In genomic region chr1:15755021-15755642, GRCh38 we compare ENCODE assay signal across 18 cellular contexts. TPM values are rescaled to one million over a fixed set of nuclear protein-coding genes. Genes with fewer than 3 reads are reported as not detected.
DNase-seq lines count a peak whose midpoint lies in the region; ATAC-seq, FAIRE-seq and TF ChIP-seq lines count a peak whose summit lies in the region.
"Had no signal": no experiment of that assay in that cellular context is flagged by ENCODE, and none has a peak within 500 bp of the region (broad histone marks: within the 10 kb centered on the region; RNA-seq: fewer than 3 reads in every experiment).

No MANE protein-coding gene starts in this region.

- POLR2A ChIA-PET in HCT116 (lab: Charles Lee): interaction anchor here (0.6 kb wide), 1 partner anchor 219 kb away, joined by 4 read pairs; no protein-coding TSS in a partner anchor

- no peak for ATAC-seq in HCT116
- ATAC-seq: Right ventricle myocardium inferior had no signal

- H3K27ac ChIP-seq in HCT116 (ENCODE audit: low read depth, low read length) (no peak overlapping the region), astrocyte (ENCODE audit: low read depth, low read length) (no peak overlapping the region), small intestine (ENCODE audit: low read depth in 1 of 2, low read length in 1 of 2) (peak overlapping the region; percentile 75 to 85)
- H3K27ac ChIP-seq: C4-2B, SK-N-MC had no signal

- 57 to 72% (median 72%) methylated on average over 2 of the region's 2 CpGs for WGBS in small intestine, 3 donors

- H3K9me3 Mint-ChIP-seq in astrocyte (ENCODE audit: unreplicated experiment): peaks cover 4% of the 10 kb centered on the region
- H3K9me3 Mint-ChIP-seq: H9 had no signal

- TF ChIP-seq RAD21 in HCT116 (IDR thresholded peaks at IDR 0.05; ENCODE audit: low read depth): no peak

- TF ChIP-seq POLR2A in HCT116 (IDR thresholded peaks at IDR 0.05; ENCODE audit: borderline replicate concordance, extremely low read depth, insufficient read depth, insufficient read length): no peak

- intact Hi-C loops in HCT116 (cut with micrococcal nuclease): no loop called here

- no peaks in the 10 kb centered on the region for H3K36me3 Mint-ChIP-seq in astrocyte (ENCODE audit: low read depth, unreplicated experiment)

- H3K9me2 ChIP-seq in HCT116 (ENCODE audit: insufficient read depth): no peaks in the 10 kb centered on the region

- TF ChIP-seq CTCF in HCT116 (IDR thresholded peaks at IDR 0.05 in 2 of 3, conservative IDR thresholded peaks at IDR 0.05 in 1 of 3; ENCODE audit: borderline replicate concordance in 1 of 3, insufficient read depth in 1 of 3, low read depth in 2 of 3, low read length in 2 of 3) (no peak), astrocyte (IDR thresholded peaks at IDR 0.05; ENCODE audit: insufficient read depth, low read depth, low read length) (no peak)

- H3K27me3 ChIP-seq in HCT116 (ENCODE audit: insufficient read depth, low read length) (no peaks in the 10 kb centered on the region), astrocyte (ENCODE audit: insufficient read depth, low read length) (no peaks in the 10 kb centered on the region), small intestine (ENCODE audit: control insufficient read depth in 2 of 2, insufficient read depth in 2 of 2, low read length in 2 of 2) (no peaks in the 10 kb centered on the region)

- no peak overlapping the region for H3K4me3 ChIP-seq in HCT116 (replicated peaks in 1 of 2; ENCODE audit: low read depth in 1 of 2, low read length in 2 of 2)
- no peak overlapping the region for H3K4me3 ChIP-seq in astrocyte (ENCODE audit: insufficient read depth, low read depth, low read length)
- H3K4me3 ChIP-seq in small intestine (ENCODE audit: low read depth in 1 of 2, low read length in 2 of 2): no peak overlapping the region
- H3K4me3 ChIP-seq: SK-N-MC had no signal

- no peaks in the 10 kb centered on the region for H3K36me3 ChIP-seq in HCT116 (ENCODE audit: control insufficient read depth in 1 of 2, insufficient read depth in 2 of 2, low read length in 2 of 2)
- H3K36me3 ChIP-seq in astrocyte (ENCODE audit: insufficient read depth, low read length): no peaks in the 10 kb centered on the region
- H3K36me3 ChIP-seq in small intestine (ENCODE audit: control insufficient read depth in 2 of 2, insufficient read depth in 2 of 2, low read length in 2 of 2): no peaks in the 10 kb centered on the region

- H3K79me2 ChIP-seq in HCT116 (ENCODE audit: insufficient read depth, low read length) (no peaks in the 10 kb centered on the region), astrocyte (ENCODE audit: insufficient read depth, low read length) (peaks cover 15% of the 10 kb centered on the region)

- no peak for FAIRE-seq in astrocyte (lab: Jason Lieb, UNC)
- FAIRE-seq in small intestine (lab: Jason Lieb, UNC): no peak

- H3K4me2 ChIP-seq in HCT116 (ENCODE audit: low read length) (0 out of 2 replicates have a peak overlapping the region, but pooled peaks have one; percentile 71), astrocyte (ENCODE audit: low read length) (no peak overlapping the region)

- H3K4me1 ChIP-seq in HCT116 (ENCODE audit: control insufficient read depth in 1 of 2, insufficient read depth in 2 of 2, low read length in 2 of 2) (peaks cover 0 to 21% of the 10 kb centered on the region in 2 experiments; a peak in 2 of 4 replicates), astrocyte (ENCODE audit: insufficient read depth, low read length) (peaks cover 12% of the 10 kb centered on the region), small intestine (ENCODE audit: control insufficient read depth in 2 of 2, insufficient read depth in 1 of 2, low read depth in 1 of 2, low read length in 1 of 2) (no peaks in the 10 kb centered on the region)

- no TSS peak for BruUV-seq in HCT116 (replicated peaks; lab: Mats Ljungman, UMichigan)

- H3K27me3 Mint-ChIP-seq in astrocyte (ENCODE audit: low read depth, unreplicated experiment): peaks cover 14% of the 10 kb centered on the region

- peak overlapping the region; percentile 47 for H3K27ac Mint-ChIP-seq in astrocyte (ENCODE audit: unreplicated experiment)
- H3K27ac Mint-ChIP-seq: H9, IgD-negative memory B cell had no signal

- RAD21 ChIA-PET in HCT116 (lab: Charles Lee; ENCODE audit: low non-redundant PET in 1 of 2, low total read pairs in 2 of 2, uncharacterized antibody in 2 of 2, unreplicated experiment in 2 of 2): no interaction called here

- H3K9me3 ChIP-seq in HCT116 (ENCODE audit: control insufficient read depth in 1 of 2, insufficient read depth in 1 of 2, low read depth in 1 of 2, low read length in 2 of 2) (no peaks in the 10 kb centered on the region), astrocyte (ENCODE audit: insufficient read depth, low read depth, low read length) (no peaks in the 10 kb centered on the region), small intestine (ENCODE audit: control insufficient read depth, low read depth) (no peaks in the 10 kb centered on the region)

- H3K4me1 Mint-ChIP-seq in astrocyte (ENCODE audit: low read depth, unreplicated experiment): peaks cover 5% of the 10 kb centered on the region

- CTCF ChIA-PET in HCT116 (lab: Charles Lee): interaction anchor here (1.3 kb wide), 1 partner anchor 14 kb away, joined by 3 read pairs; no protein-coding TSS in a partner anchor

- no peaks in the 10 kb centered on the region for H4K20me1 ChIP-seq in HCT116 (ENCODE audit: insufficient read depth)
- no peaks in the 10 kb centered on the region for H4K20me1 ChIP-seq in astrocyte (ENCODE audit: insufficient read depth, low read length)

- H2AFZ ChIP-seq in HCT116 (ENCODE audit: low read depth, low read length, poor library complexity, severe bottlenecking) (no peak overlapping the region), astrocyte (ENCODE audit: low read depth, low read length) (no peak overlapping the region)

- H3K9ac ChIP-seq in HCT116 (ENCODE audit: low read length) (no peak overlapping the region), astrocyte (ENCODE audit: low read length) (no peak overlapping the region)

- DNase-seq in HCT116 (ENCODE audit: low read depth, low spot score) (no peak), astrocyte (ENCODE audit: low read depth) (no peak), small intestine (peak; percentile 58), iPS-NIHi11 (ENCODE audit: low spot score) (no peak), SHP77 treated with DMSO at 0.1 percent for 48 hours (lab: John Stamatoyannopoulos, UW) (no peak)
- DNase-seq in activated CD4-positive, CD25-positive, alpha-beta regulatory T cell (lab: John Stamatoyannopoulos, UW): no peak
- DNase-seq: EL, NCI-H1105 treated with DMSO at 0.1 percent for 48 hours, NCI-H1694 treated with DMSO at 0.1 percent for 48 hours, NCI-H2107, NCI-H2227 treated with DMSO at 0.1 percent for 48 hours, NCI-H524 had no signal

- no peak overlapping the region for H3K4me3 Mint-ChIP-seq in astrocyte (ENCODE audit: unreplicated experiment)
- H3K4me3 Mint-ChIP-seq: H9 had no signal

TF ChIP-seq in HCT116, 20 proteins besides CTCF, POLR2A, EP300 and RAD21 (continues in another document):
- TF ChIP-seq SRF (IDR thresholded peaks at IDR 0.05; ENCODE audit: low read depth) (no peak), POLR2AphosphoS5 (IDR thresholded peaks at IDR 0.05; ENCODE audit: low read depth, low read length) (no peak), CBX3 (IDR thresholded peaks at IDR 0.05; ENCODE audit: low read depth) (no peak), ELF1 (IDR thresholded peaks at IDR 0.05; ENCODE audit: borderline replicate concordance, low read depth) (no peak), SIN3A (IDR thresholded peaks at IDR 0.05; ENCODE audit: low read depth) (no peak), ZFX (IDR thresholded peaks at IDR 0.05) (no peak)
- TF ChIP-seq, protein P1, sequence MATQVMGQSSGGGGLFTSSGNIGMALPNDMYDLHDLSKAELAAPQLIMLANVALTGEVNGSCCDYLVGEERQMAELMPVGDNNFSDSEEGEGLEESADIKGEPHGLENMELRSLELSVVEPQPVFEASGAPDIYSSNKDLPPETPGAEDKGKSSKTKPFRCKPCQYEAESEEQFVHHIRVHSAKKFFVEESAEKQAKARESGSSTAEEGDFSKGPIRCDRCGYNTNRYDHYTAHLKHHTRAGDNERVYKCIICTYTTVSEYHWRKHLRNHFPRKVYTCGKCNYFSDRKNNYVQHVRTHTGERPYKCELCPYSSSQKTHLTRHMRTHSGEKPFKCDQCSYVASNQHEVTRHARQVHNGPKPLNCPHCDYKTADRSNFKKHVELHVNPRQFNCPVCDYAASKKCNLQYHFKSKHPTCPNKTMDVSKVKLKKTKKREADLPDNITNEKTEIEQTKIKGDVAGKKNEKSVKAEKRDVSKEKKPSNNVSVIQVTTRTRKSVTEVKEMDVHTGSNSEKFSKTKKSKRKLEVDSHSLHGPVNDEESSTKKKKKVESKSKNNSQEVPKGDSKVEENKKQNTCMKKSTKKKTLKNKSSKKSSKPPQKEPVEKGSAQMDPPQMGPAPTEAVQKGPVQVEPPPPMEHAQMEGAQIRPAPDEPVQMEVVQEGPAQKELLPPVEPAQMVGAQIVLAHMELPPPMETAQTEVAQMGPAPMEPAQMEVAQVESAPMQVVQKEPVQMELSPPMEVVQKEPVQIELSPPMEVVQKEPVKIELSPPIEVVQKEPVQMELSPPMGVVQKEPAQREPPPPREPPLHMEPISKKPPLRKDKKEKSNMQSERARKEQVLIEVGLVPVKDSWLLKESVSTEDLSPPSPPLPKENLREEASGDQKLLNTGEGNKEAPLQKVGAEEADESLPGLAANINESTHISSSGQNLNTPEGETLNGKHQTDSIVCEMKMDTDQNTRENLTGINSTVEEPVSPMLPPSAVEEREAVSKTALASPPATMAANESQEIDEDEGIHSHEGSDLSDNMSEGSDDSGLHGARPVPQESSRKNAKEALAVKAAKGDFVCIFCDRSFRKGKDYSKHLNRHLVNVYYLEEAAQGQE (IDR thresholded peaks at IDR 0.05; ENCODE audit: low read depth): no peak

RNA-seq across cellular contexts. Expression of gene FBLIM1, which starts 3.5 kb away (rescaled TPM):
- total RNA-seq in HCT116 (2021; ENCODE audit: unreplicated experiment): 6.0 TPM
- 8.7 and 9.7 TPM in 2 replicates for polyA plus RNA-seq in HCT116 (2012)
- total RNA-seq in astrocyte: 170 and 179 TPM in 2 replicates
- 100 to 1,000 TPM in 2 of 3 donors, 10 to 100 TPM in 1; 76.2 to 371 (median 218) TPM for polyA plus RNA-seq in small intestine
- polyA plus RNA-seq: IgD-negative memory B cell had no signal

RNA-seq across cellular contexts. Expression of gene TMEM82, which starts 12.8 kb away (rescaled TPM):
- total RNA-seq in HCT116 (2021; ENCODE audit: unreplicated experiment): not detected
- polyA plus RNA-seq in HCT116 (2012): not detected in 2 replicates
- total RNA-seq in astrocyte: not detected in 2 replicates
- 10 to 100 TPM; 27.0 to 61.3 (median 45.9) TPM for polyA plus RNA-seq in small intestine
- total RNA-seq: HT1080, Right ventricle myocardium inferior had no signal
- polyA plus RNA-seq: IgD-negative memory B cell had no signal

RNA-seq across cellular contexts. Expression of gene SLC25A34, which starts 19.1 kb away (rescaled TPM):
- total RNA-seq in HCT116 (2021; ENCODE audit: unreplicated experiment) (0.59 TPM), astrocyte (0.73 and 1.0 TPM in 2 replicates)
- 0.32 and 0.38 TPM in 2 replicates for polyA plus RNA-seq in HCT116 (2012)
- 10 to 100 TPM; 10.4 to 51.2 (median 39.2) TPM for polyA plus RNA-seq in small intestine
- polyA plus RNA-seq: IgD-negative memory B cell had no signal

RNA-seq across cellular contexts. Expression of gene UQCRHL, which starts 52.3 kb away (rescaled TPM):
- total RNA-seq in HCT116 (2021; ENCODE audit: unreplicated experiment) (2.5 TPM), astrocyte (1.3 and 1.7 TPM in 2 replicates)
- 4.8 and 7.1 TPM in 2 replicates for polyA plus RNA-seq in HCT116 (2012)
- 1 to 10 TPM; 2.7 to 4.7 (median 3.8) TPM for polyA plus RNA-seq in small intestine

Comparison
In these comparisons a context has a peak if more than half of its experiments do, and no peak if none do; other contexts are left out.
1. H3K27ac ChIP-seq: peak in small intestine (2 of 2); none in HCT116 (single experiment) and astrocyte (single experiment).
2. RNA of gene FBLIM1, which starts 3.5 kb away (total RNA-seq): 170 to 179 TPM in astrocyte; 6.0 TPM in HCT116 (single experiment); every median in the first group is over 10 times any median in the second.